Comparison of ENCODE assay signal across 8 cellular contexts in genomic region chr19:10699650-10700335, GRCh38. TPM values are rescaled to one million over a fixed set of nuclear protein-coding genes. Genes with fewer than 3 reads are reported as not detected.
DNase-seq lines count a peak whose midpoint lies in the region; ATAC-seq lines count a peak whose summit lies in the region.

No MANE protein-coding gene starts in this region.

- no peaks in the 10 kb centered on the region for H3K9me3 Mint-ChIP-seq in activated T-helper 1 cell treated with anti-CD3 and anti-CD28 coated beads, Interleukin-12 subunit alpha, Interleukin-12 subunit beta, Interleukin-2, Interleukin-4 antibody, amounts not matched to agents 30 ng/mL and 10 ng/mL and 1 ng/mL, durations not matched to agents 14 hours and 24 hours and 36 hours

- H3K4me1 Mint-ChIP-seq in activated T-helper 1 cell treated with anti-CD3 and anti-CD28 coated beads, Interleukin-12 subunit alpha, Interleukin-12 subunit beta, Interleukin-2, Interleukin-4 antibody, amounts not matched to agents 30 ng/mL and 10 ng/mL and 1 ng/mL, durations not matched to agents 14 hours and 24 hours and 36 hours (ENCODE audit: low read depth), result peaks cover 32% of the 10 kb centered on the region

- H3K27me3 Mint-ChIP-seq in activated T-helper 1 cell treated with anti-CD3 and anti-CD28 coated beads, Interleukin-12 subunit alpha, Interleukin-12 subunit beta, Interleukin-2, Interleukin-4 antibody, amounts not matched to agents 30 ng/mL and 10 ng/mL and 1 ng/mL, durations not matched to agents 14 hours and 24 hours and 36 hours (ENCODE audit: insufficient read depth), result peaks cover 6% of the 10 kb centered on the region

- DNase-seq in COR-L47 (lab: John Stamatoyannopoulos, UW), result peak; percentile 35
- peak; percentile 63 for DNase-seq in HuH-7.5 (ENCODE audit: low spot score)
- peak; percentile 71 for DNase-seq in RKO (ENCODE audit: low spot score)
- DNase-seq in activated T-helper 1 cell treated with anti-CD3 and anti-CD28 coated beads, Interleukin-12 subunit alpha, Interleukin-12 subunit beta, Interleukin-2, Interleukin-4 antibody, amounts not matched to agents 30 ng/mL and 10 ng/mL and 1 ng/mL, durations not matched to agents 14 hours and 24 hours and 36 hours (ENCODE audit: low spot score), result peak; percentile 59
- peak; percentile 25 for DNase-seq in glomerular endothelial cell (ENCODE audit: extremely low read depth, low read depth, low spot score)
- DNase-seq in stimulated activated CD4-positive, alpha-beta T cell treated with anti-CD3 and anti-CD28 coated beads, Interleukin-15, amount 100 ng/mL, for 48 hours (ENCODE audit: low read depth in 2 of 2), result peak; percentile 52 to 67

- H3K27ac Mint-ChIP-seq in activated T-helper 1 cell treated with anti-CD3 and anti-CD28 coated beads, Interleukin-12 subunit alpha, Interleukin-12 subunit beta, Interleukin-2, Interleukin-4 antibody, amounts not matched to agents 30 ng/mL and 10 ng/mL and 1 ng/mL, durations not matched to agents 14 hours and 24 hours and 36 hours, result no peak overlapping the region

- ATAC-seq in GM18520 (IDR thresholded peaks at IDR 0.05; ENCODE audit: unreplicated experiment), result no peak
- no peak for ATAC-seq in GM21447 (IDR thresholded peaks at IDR 0.05; ENCODE audit: unreplicated experiment)

- no peak overlapping the region for H3K4me3 Mint-ChIP-seq in activated T-helper 1 cell treated with anti-CD3 and anti-CD28 coated beads, Interleukin-12 subunit alpha, Interleukin-12 subunit beta, Interleukin-2, Interleukin-4 antibody, amounts not matched to agents 30 ng/mL and 10 ng/mL and 1 ng/mL, durations not matched to agents 14 hours and 24 hours and 36 hours

- H3K36me3 Mint-ChIP-seq in activated T-helper 1 cell treated with anti-CD3 and anti-CD28 coated beads, Interleukin-12 subunit alpha, Interleukin-12 subunit beta, Interleukin-2, Interleukin-4 antibody, amounts not matched to agents 30 ng/mL and 10 ng/mL and 1 ng/mL, durations not matched to agents 14 hours and 24 hours and 36 hours (ENCODE audit: low read depth), result no peaks in the 10 kb centered on the region

- intact Hi-C loops in activated T-helper 1 cell treated with anti-CD3 and anti-CD28 coated beads, Interleukin-12 subunit alpha, Interleukin-12 subunit beta, Interleukin-2, Interleukin-4 antibody, amounts not matched to agents 30 ng/mL and 10 ng/mL and 1 ng/mL, durations not matched to agents 14 hours and 24 hours and 36 hours (cut with micrococcal nuclease), result loop anchor here (1.0 to 10.0 kb wide), 4 partner anchors 118 to 365 kb away; partner anchors contain the start of genes CDC37, ICAM3, KEAP1 and RAVER1

RNA-seq across cellular contexts. Expression of gene QTRT1, which starts 1.4 kb away (rescaled TPM):
- total RNA-seq in activated T-helper 1 cell treated with anti-CD3 and anti-CD28 coated beads, Interleukin-12 subunit alpha, Interleukin-12 subunit beta, Interleukin-2, Interleukin-4 antibody, amounts not matched to agents 30 ng/mL and 10 ng/mL and 1 ng/mL, durations not matched to agents 14 hours and 24 hours and 36 hours, result 93.7 and 101 TPM in 2 replicates
- total RNA-seq in glomerular endothelial cell, result 23.9 and 25.6 TPM in 2 replicates

RNA-seq across cellular contexts. Expression of gene DNM2, which starts 18.1 kb away (rescaled TPM):
- total RNA-seq in activated T-helper 1 cell treated with anti-CD3 and anti-CD28 coated beads, Interleukin-12 subunit alpha, Interleukin-12 subunit beta, Interleukin-2, Interleukin-4 antibody, amounts not matched to agents 30 ng/mL and 10 ng/mL and 1 ng/mL, durations not matched to agents 14 hours and 24 hours and 36 hours, result 236 and 240 TPM in 2 replicates
- total RNA-seq in glomerular endothelial cell, result 123 and 178 TPM in 2 replicates

RNA-seq across cellular contexts. Expression of gene ILF3, which starts 45.6 kb away (rescaled TPM):
- 536 and 558 TPM in 2 replicates for total RNA-seq in activated T-helper 1 cell treated with anti-CD3 and anti-CD28 coated beads, Interleukin-12 subunit alpha, Interleukin-12 subunit beta, Interleukin-2, Interleukin-4 antibody, amounts not matched to agents 30 ng/mL and 10 ng/mL and 1 ng/mL, durations not matched to agents 14 hours and 24 hours and 36 hours
- 99.9 and 183 TPM in 2 replicates for total RNA-seq in glomerular endothelial cell
